ENCODE assay signal across 1 cellular context in the genomic region with DNA sequence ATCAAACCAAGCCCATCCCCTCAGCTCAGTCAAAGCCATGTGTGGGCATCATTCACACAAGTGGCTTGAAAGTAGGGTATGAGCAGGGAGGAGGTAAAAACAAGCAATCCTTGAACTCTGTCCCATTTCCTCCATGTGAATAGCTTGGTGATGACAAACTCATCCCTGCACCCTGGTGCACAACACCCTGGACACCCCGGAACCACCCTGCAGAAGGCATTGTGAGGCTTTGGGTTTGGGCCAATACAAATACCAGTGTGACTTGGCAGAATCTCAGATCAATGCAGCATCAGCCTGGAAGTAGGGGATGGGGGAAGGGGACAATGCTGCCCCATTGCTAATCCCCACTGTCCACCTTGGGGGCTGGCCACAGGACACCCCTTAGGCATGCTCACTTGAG.
TF ChIP-seq lines count a peak whose summit lies in the region.

No MANE protein-coding gene starts in this region.

TF ChIP-seq in Ishikawa, 13 proteins besides CTCF, POLR2A, EP300 and RAD21 (continued from another document):
- TF ChIP-seq, protein P1, sequence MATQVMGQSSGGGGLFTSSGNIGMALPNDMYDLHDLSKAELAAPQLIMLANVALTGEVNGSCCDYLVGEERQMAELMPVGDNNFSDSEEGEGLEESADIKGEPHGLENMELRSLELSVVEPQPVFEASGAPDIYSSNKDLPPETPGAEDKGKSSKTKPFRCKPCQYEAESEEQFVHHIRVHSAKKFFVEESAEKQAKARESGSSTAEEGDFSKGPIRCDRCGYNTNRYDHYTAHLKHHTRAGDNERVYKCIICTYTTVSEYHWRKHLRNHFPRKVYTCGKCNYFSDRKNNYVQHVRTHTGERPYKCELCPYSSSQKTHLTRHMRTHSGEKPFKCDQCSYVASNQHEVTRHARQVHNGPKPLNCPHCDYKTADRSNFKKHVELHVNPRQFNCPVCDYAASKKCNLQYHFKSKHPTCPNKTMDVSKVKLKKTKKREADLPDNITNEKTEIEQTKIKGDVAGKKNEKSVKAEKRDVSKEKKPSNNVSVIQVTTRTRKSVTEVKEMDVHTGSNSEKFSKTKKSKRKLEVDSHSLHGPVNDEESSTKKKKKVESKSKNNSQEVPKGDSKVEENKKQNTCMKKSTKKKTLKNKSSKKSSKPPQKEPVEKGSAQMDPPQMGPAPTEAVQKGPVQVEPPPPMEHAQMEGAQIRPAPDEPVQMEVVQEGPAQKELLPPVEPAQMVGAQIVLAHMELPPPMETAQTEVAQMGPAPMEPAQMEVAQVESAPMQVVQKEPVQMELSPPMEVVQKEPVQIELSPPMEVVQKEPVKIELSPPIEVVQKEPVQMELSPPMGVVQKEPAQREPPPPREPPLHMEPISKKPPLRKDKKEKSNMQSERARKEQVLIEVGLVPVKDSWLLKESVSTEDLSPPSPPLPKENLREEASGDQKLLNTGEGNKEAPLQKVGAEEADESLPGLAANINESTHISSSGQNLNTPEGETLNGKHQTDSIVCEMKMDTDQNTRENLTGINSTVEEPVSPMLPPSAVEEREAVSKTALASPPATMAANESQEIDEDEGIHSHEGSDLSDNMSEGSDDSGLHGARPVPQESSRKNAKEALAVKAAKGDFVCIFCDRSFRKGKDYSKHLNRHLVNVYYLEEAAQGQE (IDR thresholded peaks at IDR 0.05; ENCODE audit: low read depth), result no peak
- TF ChIP-seq NFIC (IDR thresholded peaks at IDR 0.05) (peak; percentile 95), FOXM1 (IDR thresholded peaks at IDR 0.05; ENCODE audit: borderline replicate concordance, low read depth) (0 out of 2 replicates have a peak, but pooled peaks have one; percentile 32)
- TF ChIP-seq, protein P2, sequence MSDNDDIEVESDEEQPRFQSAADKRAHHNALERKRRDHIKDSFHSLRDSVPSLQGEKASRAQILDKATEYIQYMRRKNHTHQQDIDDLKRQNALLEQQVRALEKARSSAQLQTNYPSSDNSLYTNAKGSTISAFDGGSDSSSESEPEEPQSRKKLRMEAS (IDR thresholded peaks at IDR 0.05), result peak; percentile 35; the same call in 1 of the 2 replicates
- TF ChIP-seq, protein P3, sequence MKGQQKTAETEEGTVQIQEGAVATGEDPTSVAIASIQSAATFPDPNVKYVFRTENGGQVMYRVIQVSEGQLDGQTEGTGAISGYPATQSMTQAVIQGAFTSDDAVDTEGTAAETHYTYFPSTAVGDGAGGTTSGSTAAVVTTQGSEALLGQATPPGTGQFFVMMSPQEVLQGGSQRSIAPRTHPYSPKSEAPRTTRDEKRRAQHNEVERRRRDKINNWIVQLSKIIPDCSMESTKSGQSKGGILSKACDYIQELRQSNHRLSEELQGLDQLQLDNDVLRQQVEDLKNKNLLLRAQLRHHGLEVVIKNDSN (IDR thresholded peaks at IDR 0.05), result no peak
